In genomic region chrX:3711331-3711917, GRCh38 we compare ENCODE assay signal across 8 cellular contexts. TPM values are rescaled to one million over a fixed set of nuclear protein-coding genes. Genes with fewer than 3 reads are reported as not detected.
DNase-seq lines count a peak whose midpoint lies in the region; ATAC-seq and TF ChIP-seq lines count a peak whose summit lies in the region.

No MANE protein-coding gene starts in this region.

- DNase-seq in T-helper 17 cell (peak in 1 of 3 donors; percentile 7), esophagus squamous epithelium (lab: John Stamatoyannopoulos, UW) (no peak), gastrocnemius medialis (no peak), erythroblast (lab: John Stamatoyannopoulos, UW) (no peak), cortex of kidney (lab: John Stamatoyannopoulos, UW) (no peak)

- H3K4me1 Mint-ChIP-seq in T-helper 17 cell, result peaks cover 8% of the 10 kb centered on the region

- intact Hi-C loops in esophagus squamous epithelium (cut with DNase I) (no loop called here), gastrocnemius medialis (cut with DNase I; ENCODE audit: low total_unique reads) (loop anchor here (5.0 kb wide), 1 partner anchor 101 kb away; no protein-coding TSS in a partner anchor)

- H3K27me3 ChIP-seq in esophagus squamous epithelium, result no peaks in the 10 kb centered on the region
- H3K27me3 ChIP-seq in gastrocnemius medialis, result peaks cover 0 to 17% (median 10%) of the 10 kb centered on the region in 3 donors

- peaks cover 2% of the 10 kb centered on the region for H3K36me3 Mint-ChIP-seq in T-helper 17 cell (ENCODE audit: low read depth)

- no peaks in the 10 kb centered on the region for H3K27me3 Mint-ChIP-seq in T-helper 17 cell

- in situ Hi-C loops in gastrocnemius medialis (cut with MboI; ENCODE audit: low sequenced_read_pairs in 4 of 4), result no loop called here

- peak overlapping the region; percentile 92 for H3K27ac Mint-ChIP-seq in T-helper 17 cell

- peak overlapping the region; percentile 89 to 92 (median 91) for H3K27ac ChIP-seq in esophagus squamous epithelium
- H3K27ac ChIP-seq in gastrocnemius medialis, result peak overlapping the region; percentile 60 to 75 (median 72)

- no peaks in the 10 kb centered on the region for H3K9me3 ChIP-seq in T-helper 17 cell (ENCODE audit: control insufficient read depth, low read length, poor library complexity, severe bottlenecking)
- H3K9me3 ChIP-seq in esophagus squamous epithelium, result no peaks in the 10 kb centered on the region
- H3K9me3 ChIP-seq in gastrocnemius medialis, result no peaks in the 10 kb centered on the region

- H3K4me3 Mint-ChIP-seq in T-helper 17 cell, result peak overlapping the region; percentile 98

- TF ChIP-seq CTCF in esophagus squamous epithelium (IDR thresholded peaks at IDR 0.05), result no peak
- no peak for TF ChIP-seq CTCF in gastrocnemius medialis (IDR thresholded peaks at IDR 0.05 in 4 of 5, conservative IDR thresholded peaks at IDR 0.05 in 1 of 5)

- TF ChIP-seq POLR2A in esophagus squamous epithelium (IDR thresholded peaks at IDR 0.05) (no peak), gastrocnemius medialis (IDR thresholded peaks at IDR 0.05) (no peak), erythroblast (IDR thresholded peaks at IDR 0.05; ENCODE audit: low read length) (no peak)

- WGBS in esophagus squamous epithelium, 2 donors, result 8 to 37% methylated on average over 7 to 11 of the region's 16 CpGs

- ATAC-seq in GM21447 (IDR thresholded peaks at IDR 0.05; ENCODE audit: unreplicated experiment) (peak; percentile 40), T-helper 17 cell (peak; percentile 11), gastrocnemius medialis (peak; percentile 24 to 36), HG03442 (IDR thresholded peaks at IDR 0.05; ENCODE audit: unreplicated experiment) (no peak), HG03095 (IDR thresholded peaks at IDR 0.05; ENCODE audit: unreplicated experiment) (no peak)

- H3K4me3 ChIP-seq in esophagus squamous epithelium, result peak overlapping the region; percentile 69 to 95 (median 80)
- peak overlapping the region; percentile 48 to 61 (median 50) for H3K4me3 ChIP-seq in gastrocnemius medialis

- peaks cover 0 to 31% (median 13%) of the 10 kb centered on the region in 3 donors for H3K4me1 ChIP-seq in esophagus squamous epithelium
- no peaks in the 10 kb centered on the region for H3K4me1 ChIP-seq in gastrocnemius medialis

- H3K36me3 ChIP-seq in esophagus squamous epithelium (no peaks in the 10 kb centered on the region), gastrocnemius medialis (no peaks in the 10 kb centered on the region)

RNA-seq across cellular contexts. Expression of gene PRKX, which starts 2.0 kb away (rescaled TPM):
- 10 to 100 TPM; 69.5 to 73.9 TPM for total RNA-seq in T-helper 17 cell
- 10 to 100 TPM; 27.8 to 56.0 (median 34.5) TPM for total RNA-seq in esophagus squamous epithelium
- 1 to 10 TPM; 1.2 to 4.7 (median 2.3) TPM for total RNA-seq in gastrocnemius medialis

Comparison
In these comparisons a context has a peak if more than half of its experiments do, and no peak if none do; other contexts are left out.
1. ATAC-seq: peak in GM21447 (single experiment), T-helper 17 cell (single experiment) and gastrocnemius medialis (2 of 2); none in HG03442 (single experiment) and HG03095 (single experiment).
2. RNA of gene PRKX, which starts 2.0 kb away (total RNA-seq): 69.5 to 73.9 TPM in T-helper 17 cell and 27.8 to 56.0 TPM in esophagus squamous epithelium; 1.2 to 4.7 TPM in gastrocnemius medialis; every median in the first group is over 4 times any median in the second.